ENCODE assay signal across 9 cellular contexts in genomic region chr11:65390099-65390941, GRCh38. TPM values are rescaled to one million over a fixed set of nuclear protein-coding genes. Genes with fewer than 3 reads are reported as not detected.
DNase-seq lines count a peak whose midpoint lies in the region; ATAC-seq, FAIRE-seq and TF ChIP-seq lines count a peak whose summit lies in the region.
"Had no signal": no experiment of that assay in that cellular context is flagged by ENCODE, and none has a peak within 500 bp of the region (broad histone marks: within the 10 kb centered on the region; RNA-seq: fewer than 3 reads in every experiment).

No MANE protein-coding gene starts in this region.

- peaks cover 0 to 10% (median 9%) of the 10 kb centered on the region in 3 donors for H3K36me3 ChIP-seq in skeletal muscle tissue (ENCODE audit: control insufficient read depth in 3 of 3, insufficient read depth in 3 of 3, low read length in 3 of 3)
- H3K36me3 ChIP-seq in effector memory CD4-positive, alpha-beta T cell (ENCODE audit: control insufficient read depth, insufficient read depth, low read length) = peaks cover 21% of the 10 kb centered on the region

- TF ChIP-seq POLR2A in GM12892 (IDR thresholded peaks at IDR 0.05; ENCODE audit: low read depth, low read length) = no peak

- peak; percentile 14 for FAIRE-seq in GM12892 (lab: Jason Lieb, UNC)

- ATAC-seq in HG03565 (IDR thresholded peaks at IDR 0.05; ENCODE audit: unreplicated experiment) (no peak), GM19035 (IDR thresholded peaks at IDR 0.05; ENCODE audit: unreplicated experiment) (no peak), GM18517 (IDR thresholded peaks at IDR 0.05; ENCODE audit: unreplicated experiment) (no peak)

- H3K27me3 ChIP-seq in skeletal muscle tissue (ENCODE audit: control insufficient read depth in 3 of 3, insufficient read depth in 3 of 3, low read length in 3 of 3) = no peaks in the 10 kb centered on the region
- no peaks in the 10 kb centered on the region for H3K27me3 ChIP-seq in effector memory CD4-positive, alpha-beta T cell (replicated peaks; ENCODE audit: control insufficient read depth, insufficient read depth, low read length, poor library complexity, severe bottlenecking)

- TF ChIP-seq CTCF in WI38 (IDR thresholded peaks at IDR 0.05; ENCODE audit: low read depth, low read length) (no peak), fibroblast of pulmonary artery (IDR thresholded peaks at IDR 0.05; ENCODE audit: low read length, missing control alignments) (no peak)

- H3K4me1 ChIP-seq in skeletal muscle tissue (ENCODE audit: control insufficient read depth in 3 of 3, insufficient read depth in 3 of 3, low read length in 3 of 3) = peaks cover 37 to 55% (median 45%) of the 10 kb centered on the region in 3 donors
- peaks cover 43% of the 10 kb centered on the region for H3K4me1 ChIP-seq in effector memory CD4-positive, alpha-beta T cell (ENCODE audit: control insufficient read depth, insufficient read depth, low read length, poor library complexity, severe bottlenecking)

- H3K4me3 ChIP-seq in WI38 (ENCODE audit: low read depth, low read length) = peak overlapping the region; percentile 34
- H3K4me3 ChIP-seq in fibroblast of pulmonary artery (replicated peaks; ENCODE audit: low read depth, low read length) = peak overlapping the region; percentile 21
- H3K4me3 ChIP-seq in skeletal muscle tissue (ENCODE audit: low read length in 3 of 3) = peak overlapping the region in 2 of 3 donors; percentile 13 to 14
- no peak overlapping the region for H3K4me3 ChIP-seq in effector memory CD4-positive, alpha-beta T cell (ENCODE audit: insufficient read depth, low read depth, low read length, poor library complexity, severe bottlenecking)

- no peaks in the 10 kb centered on the region for H3K9me3 ChIP-seq in skeletal muscle tissue (ENCODE audit: control insufficient read depth in 3 of 3, low read length in 3 of 3)
- no peaks in the 10 kb centered on the region for H3K9me3 ChIP-seq in effector memory CD4-positive, alpha-beta T cell (ENCODE audit: control insufficient read depth, low read length)

- H3K9ac ChIP-seq in skeletal muscle tissue (ENCODE audit: low read depth in 1 of 3, low read length in 3 of 3) = peak overlapping the region; percentile 32 to 62 (median 33)

- no peak for DNase-seq in GM12892 (ENCODE audit: insufficient read length)
- DNase-seq in fibroblast of pulmonary artery (ENCODE audit: low read depth) = peak; percentile 48
- DNase-seq in effector memory CD4-positive, alpha-beta T cell = no peak
- DNase-seq: activated effector memory CD4-positive, alpha-beta T cell treated with Interleukin-2 at 50 U/mL for 16 hours had no signal

- peak overlapping the region; percentile 64 for H3K27ac ChIP-seq in skeletal muscle tissue (ENCODE audit: low read depth, low read length)
- H3K27ac ChIP-seq in effector memory CD4-positive, alpha-beta T cell (ENCODE audit: insufficient read depth, low read length, poor library complexity, severe bottlenecking) = no peak overlapping the region

RNA-seq across cellular contexts. Expression of gene FRMD8, which starts 3.9 kb away (rescaled TPM):
- polyA plus RNA-seq in GM12892 (2012; ENCODE audit: missing spikeins) = 11.2 TPM
- total RNA-seq in skeletal muscle tissue = 8.4 TPM

RNA-seq across cellular contexts. Expression of gene SLC25A45, which starts 7.9 kb away (rescaled TPM):
- polyA plus RNA-seq in GM12892 (2012; ENCODE audit: missing spikeins) = 17.9 TPM
- 3.7 TPM for total RNA-seq in skeletal muscle tissue

RNA-seq across cellular contexts. Expression of gene NEAT1, which starts 32.3 kb away (rescaled TPM):
- polyA plus RNA-seq in GM12892 (2012; ENCODE audit: missing spikeins) = 678 TPM
- 26.1 TPM for total RNA-seq in skeletal muscle tissue

RNA-seq across cellular contexts. Expression of gene TIGD3, which starts 35.8 kb away (rescaled TPM):
- polyA plus RNA-seq in GM12892 (2012; ENCODE audit: missing spikeins) = 0.40 TPM
- total RNA-seq in skeletal muscle tissue = not detected

RNA-seq across cellular contexts. Expression of gene DPF2, which starts 56.7 kb away (rescaled TPM):
- 30.6 TPM for polyA plus RNA-seq in GM12892 (2012; ENCODE audit: missing spikeins)
- total RNA-seq in skeletal muscle tissue = 24.5 TPM
